In the genomic region with DNA sequence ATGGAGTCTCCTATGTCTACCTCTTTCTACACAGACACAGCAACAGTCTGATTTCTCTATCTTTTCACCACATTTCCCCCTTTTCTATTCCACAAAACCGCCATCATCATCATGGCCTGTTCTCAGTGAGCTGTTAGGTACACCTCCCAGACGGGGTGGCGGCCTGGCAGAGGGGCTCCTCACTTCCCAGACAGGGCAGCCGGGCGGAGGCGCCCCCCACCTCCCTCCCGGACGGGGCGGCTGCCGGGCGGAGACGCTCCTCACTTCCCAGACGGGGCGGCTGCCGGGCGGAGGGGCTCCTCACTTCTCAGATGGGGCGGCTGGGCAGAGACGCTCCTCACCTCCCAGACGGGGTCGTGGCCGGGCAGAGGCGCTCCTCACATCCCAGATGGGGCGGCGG, we compare ENCODE assay signal across 3 cellular contexts. TPM values are rescaled to one million over a fixed set of nuclear protein-coding genes. Genes with fewer than 3 reads are reported as not detected.
"Had no signal": no experiment of that assay in that cellular context is flagged by ENCODE, and none has a peak within 500 bp of the region (broad histone marks: within the 10 kb centered on the region; RNA-seq: fewer than 3 reads in every experiment).

No MANE protein-coding gene starts in this region.

RNA-seq across cellular contexts. Expression of gene APOD, which starts 15.8 kb away (rescaled TPM):
- total RNA-seq: OCI-LY7, PC-3, SJSA1 had no signal
